ENCODE assay signal across 13 cellular contexts in genomic region chr17:17792143-17792550, GRCh38. TPM values are rescaled to one million over a fixed set of nuclear protein-coding genes. Genes with fewer than 3 reads are reported as not detected.
DNase-seq lines count a peak whose midpoint lies in the region; ATAC-seq, FAIRE-seq and TF ChIP-seq lines count a peak whose summit lies in the region.
"Had no signal": no experiment of that assay in that cellular context is flagged by ENCODE, and none has a peak within 500 bp of the region (broad histone marks: within the 10 kb centered on the region; RNA-seq: fewer than 3 reads in every experiment).

No MANE protein-coding gene starts in this region.

- no peaks in the 10 kb centered on the region for H3K9me3 Mint-ChIP-seq in CD4-positive, CD25-positive, alpha-beta regulatory T cell
- H3K9me3 Mint-ChIP-seq in H9 (no peaks in the 10 kb centered on the region), naive B cell (no peaks in the 10 kb centered on the region)

- H4K8ac ChIP-seq in H9 (replicated peaks; ENCODE audit: insufficient read length, low read depth, low read length), result no peak overlapping the region

- peaks cover 0 to 29% (median 10%) of the 10 kb centered on the region in 4 donors for H3K4me1 Mint-ChIP-seq in CD4-positive, CD25-positive, alpha-beta regulatory T cell
- H3K4me1 Mint-ChIP-seq in H9 (peaks cover 25 to 51% of the 10 kb centered on the region in 2 experiments), naive B cell (peaks cover 21 to 45% (median 30%) of the 10 kb centered on the region in 3 donors)

- no peaks in the 10 kb centered on the region for H4K20me1 ChIP-seq in H9 (ENCODE audit: control insufficient read depth, insufficient read depth, insufficient read length)
- H4K20me1 ChIP-seq in K562 (replicated peaks; ENCODE audit: control insufficient read depth, insufficient read depth, low read length), result no peaks in the 10 kb centered on the region

- no peaks in the 10 kb centered on the region for H3K23me2 ChIP-seq in H9 (ENCODE audit: insufficient read length, low read depth, low read length, poor library complexity, severe bottlenecking)

- TF ChIP-seq RAD21 in K562 (CRISPR knock-in tag; conservative IDR thresholded peaks at IDR 0.05 in 1 of 2, IDR thresholded peaks at IDR 0.05 in 1 of 2), result no peak

- no peaks in the 10 kb centered on the region for H3K36me3 Mint-ChIP-seq in CD4-positive, CD25-positive, alpha-beta regulatory T cell
- H3K36me3 Mint-ChIP-seq in H9 (ENCODE audit: insufficient read depth in 1 of 3, low read depth in 3 of 3) (no peaks in the 10 kb centered on the region), naive B cell (no peaks in the 10 kb centered on the region)

- TF ChIP-seq CTCF in H9 (conservative IDR thresholded peaks at IDR 0.05) (no peak), K562 (IDR thresholded peaks at IDR 0.05 in 2 of 3, conservative IDR thresholded peaks at IDR 0.05 in 1 of 3; ENCODE audit: insufficient read depth in 2 of 3, low read depth in 1 of 3, low read length in 3 of 3) (no peak)

- H3K4me1 ChIP-seq in CD4-positive, CD25-positive, alpha-beta regulatory T cell (ENCODE audit: control insufficient read depth, insufficient read depth, low read length, poor library complexity, severe bottlenecking), result peaks cover 20% of the 10 kb centered on the region
- peaks cover 3% of the 10 kb centered on the region; the same call in 1 of the 2 replicates for H3K4me1 ChIP-seq in H9 (ENCODE audit: insufficient read depth, low read length)
- H3K4me1 ChIP-seq in K562 (replicated peaks in 1 of 2; ENCODE audit: control insufficient read depth in 2 of 2, insufficient read depth in 2 of 2, low read length in 2 of 2), result peaks cover 0 to 55% of the 10 kb centered on the region in 2 experiments; a peak in 3 of 5 replicates

- H3K9ac ChIP-seq in H9 (ENCODE audit: extremely low read depth, insufficient read length, low read length) (no peak overlapping the region), K562 (ENCODE audit: insufficient read depth in 1 of 2, low read depth in 2 of 2, low read length in 2 of 2) (peak overlapping the region in 1 of 2 experiments; percentile 71; a peak in 2 of 4 replicates)

- no peak for TF ChIP-seq POLR2A in K562 (conservative IDR thresholded peaks at IDR 0.05)

- no peak for TF ChIP-seq EP300 in K562 (IDR thresholded peaks at IDR 0.05; ENCODE audit: low read length)

- H3K56ac ChIP-seq in H9 (ENCODE audit: insufficient read length, low read depth, low read length), result no peak overlapping the region

- peak overlapping the region; percentile 66 for H3K27ac ChIP-seq in CD4-positive, CD25-positive, alpha-beta regulatory T cell (ENCODE audit: insufficient read depth, low read length, poor library complexity, severe bottlenecking)
- H3K27ac ChIP-seq in H9 (ENCODE audit: insufficient read length, low read depth, low read length), result no peak overlapping the region
- no peak overlapping the region for H3K27ac ChIP-seq in K562 (ENCODE audit: extremely low read depth, low read depth, low read length)
- H3K27ac ChIP-seq: upper lobe of right lung had no signal

- no peak overlapping the region for H3K14ac ChIP-seq in H9 (ENCODE audit: insufficient read depth, low read length)

- no peak overlapping the region for H2AK5ac ChIP-seq in H9 (ENCODE audit: insufficient read length, low read length)

- H4K91ac ChIP-seq in H9 (ENCODE audit: insufficient read length, low read depth, low read length), result no peak overlapping the region

- H4K5ac ChIP-seq in H9 (ENCODE audit: insufficient read length, low read depth, low read length), result no peak overlapping the region

- peak overlapping the region in 3 of 4 donors; percentile 9 to 67 (median 64) for H3K4me3 Mint-ChIP-seq in CD4-positive, CD25-positive, alpha-beta regulatory T cell
- H3K4me3 Mint-ChIP-seq in H9 (peak overlapping the region; percentile 24 to 75; a peak in 4 of 5 replicates), naive B cell (peak overlapping the region in 7 of 8 donors; percentile 49 to 87 (median 78))

- CTCF ChIA-PET in K562 (lab: Yijun Ruan, JAX; ENCODE audit: low intra/inter-chr PET ratio), result no interaction called here

- H3K4me3 ChIP-seq in CD4-positive, CD25-positive, alpha-beta regulatory T cell (ENCODE audit: low read depth, low read length), result no peak overlapping the region
- H3K4me3 ChIP-seq in K562, result no peak overlapping the region
- H3K4me3 ChIP-seq: upper lobe of right lung had no signal

- H2BK12ac ChIP-seq in H9 (ENCODE audit: insufficient read length, low read depth, low read length), result no peak overlapping the region

- H3K79me1 ChIP-seq in H9 (ENCODE audit: insufficient read depth, low read depth, low read length, poor library complexity, severe bottlenecking), result no peaks in the 10 kb centered on the region

- H3T11ph ChIP-seq in H9 (ENCODE audit: low read length), result no peak overlapping the region

- H3K9me3 ChIP-seq in CD4-positive, CD25-positive, alpha-beta regulatory T cell (ENCODE audit: control insufficient read depth in 2 of 2, low read length in 2 of 2), result no peaks in the 10 kb centered on the region
- no peaks in the 10 kb centered on the region for H3K9me3 ChIP-seq in H9 (ENCODE audit: control insufficient read depth, low read depth, low read length)
- no peaks in the 10 kb centered on the region for H3K9me3 ChIP-seq in K562 (replicated peaks; ENCODE audit: control insufficient read depth, insufficient read depth, low read depth, low read length)
- H3K9me3 ChIP-seq: upper lobe of right lung had no signal

- H2BK5ac ChIP-seq in H9 (ENCODE audit: insufficient read length, low read length), result no peak overlapping the region

- H3K27ac Mint-ChIP-seq in CD4-positive, CD25-positive, alpha-beta regulatory T cell, result peak overlapping the region in 1 of 3 donors; percentile 72
- H3K27ac Mint-ChIP-seq in H9 (peak overlapping the region in 1 of 3 experiments; percentile 94; a peak in 1 of 7 replicates), naive B cell (peak overlapping the region in 2 of 6 donors; percentile 17 to 87)

- intact Hi-C loops in K562 (cut with micrococcal nuclease), result no loop called here

- H2BK20ac ChIP-seq in H9 (ENCODE audit: low read depth, low read length, poor library complexity, severe bottlenecking), result no peak overlapping the region

- H2BK15ac ChIP-seq in H9 (ENCODE audit: low read depth, low read length), result no peak overlapping the region

- peak overlapping the region; percentile 9 for H3K4me2 ChIP-seq in H9 (ENCODE audit: insufficient read depth, insufficient read length, low read length)
- H3K4me2 ChIP-seq in K562 (ENCODE audit: insufficient read depth, low read length), result no peak overlapping the region

- H3K9me1 ChIP-seq in K562 (ENCODE audit: control insufficient read depth, insufficient read depth, low read length), result no peaks in the 10 kb centered on the region

- no peak overlapping the region for H2BK120ac ChIP-seq in H9 (ENCODE audit: low read depth, low read length, poor library complexity, severe bottlenecking)

- H3K18ac ChIP-seq in H9 (ENCODE audit: insufficient read length, low read depth, low read length), result no peak overlapping the region

- no peak for FAIRE-seq in K562 (lab: Jason Lieb, UNC)
- FAIRE-seq: D721Med, TTC549 had no signal

- WGBS in H9 (ENCODE audit: extremely low coverage, insufficient read length, low lambda C conversion rate), result no CpG with 5 or more reads among the region's 15 CpGs
- WGBS in K562 (ENCODE audit: insufficient coverage, low coverage, missing lambda C conversion rate), result 79% methylated on average over 12 of the region's 15 CpGs

- ATAC-seq in CD4-positive, CD25-positive, alpha-beta regulatory T cell (ENCODE audit: low read depth in 2 of 2), result no peak
- ATAC-seq in K562 (no peak), naive B cell (ENCODE audit: low read depth in 2 of 2) (no peak), HG02588 (IDR thresholded peaks at IDR 0.05; ENCODE audit: unreplicated experiment) (no peak), GM21529 (IDR thresholded peaks at IDR 0.05; ENCODE audit: unreplicated experiment) (no peak), GM18520 (IDR thresholded peaks at IDR 0.05; ENCODE audit: unreplicated experiment) (no peak)
- ATAC-seq: upper lobe of right lung had no signal

- no peaks in the 10 kb centered on the region for H3K27me3 ChIP-seq in CD4-positive, CD25-positive, alpha-beta regulatory T cell (ENCODE audit: control insufficient read depth, insufficient read depth, low read length)
- H3K27me3 ChIP-seq in H9 (ENCODE audit: insufficient read depth, low read length), result no peaks in the 10 kb centered on the region; the same call in 1 of the 2 replicates
- H3K27me3 ChIP-seq in K562 (ENCODE audit: control insufficient read depth in 2 of 2, insufficient read depth in 2 of 2, low read length in 2 of 2), result no peaks in the 10 kb centered on the region
- H3K27me3 ChIP-seq: upper lobe of right lung had no signal

- no peaks in the 10 kb centered on the region for H3K36me3 ChIP-seq in CD4-positive, CD25-positive, alpha-beta regulatory T cell (ENCODE audit: control insufficient read depth, insufficient read depth, low read length)
- H3K36me3 ChIP-seq in K562 (ENCODE audit: control insufficient read depth, insufficient read depth, low read length), result peaks cover 20% of the 10 kb centered on the region; the same call in 2 of the 3 replicates

- H2AFZ ChIP-seq in H9 (ENCODE audit: low read length), result no peak overlapping the region
- no peak overlapping the region for H2AFZ ChIP-seq in K562 (ENCODE audit: low read depth, low read length)

- no peaks in the 10 kb centered on the region for H3K27me3 Mint-ChIP-seq in CD4-positive, CD25-positive, alpha-beta regulatory T cell
- H3K27me3 Mint-ChIP-seq in H9 (ENCODE audit: low read depth), result peaks cover 69% of the 10 kb centered on the region
- H3K27me3 Mint-ChIP-seq in naive B cell, result no peaks in the 10 kb centered on the region

- no peak overlapping the region for H3K4ac ChIP-seq in H9 (ENCODE audit: low read depth, low read length)

- H3K79me2 ChIP-seq in H9 (ENCODE audit: insufficient read depth, low read length), result no peaks in the 10 kb centered on the region
- H3K79me2 ChIP-seq in K562 (ENCODE audit: control insufficient read depth, insufficient read depth, low read length), result no peaks in the 10 kb centered on the region

- BruUV-seq in K562 (replicated peaks; lab: Mats Ljungman, UMichigan), result no TSS peak

- POLR2A ChIA-PET in K562 (lab: Yijun Ruan, JAX), result no interaction called here

- in situ Hi-C loops in K562 (cut with MboI), result no loop called here

- peak in 2 of 3 donors; percentile 23 to 24 for DNase-seq in CD4-positive, CD25-positive, alpha-beta regulatory T cell
- DNase-seq in H9 (no peak), K562 (ENCODE audit: extremely low read depth in 1 of 4, low spot score in 3 of 4) (no peak), naive B cell (no peak), SHP77 treated with DMSO at 0.1 percent for 48 hours (lab: John Stamatoyannopoulos, UW) (no peak)
- DNase-seq: foreskin fibroblast, NCI-H1105, upper lobe of right lung had no signal

- H3K23ac ChIP-seq in H9 (ENCODE audit: insufficient read length, low read depth, low read length), result no peak overlapping the region

RNA-seq across cellular contexts. Expression of gene SREBF1, which starts 44.6 kb away (rescaled TPM):
- total RNA-seq in CD4-positive, CD25-positive, alpha-beta regulatory T cell, result 141 TPM
- polyA plus RNA-seq in CD4-positive, CD25-positive, alpha-beta regulatory T cell, result 1 to 10 TPM; 4.5 to 6.7 (median 6.0) TPM
- total RNA-seq in H9 (2021), result 76.2 and 81.9 TPM in 2 replicates
- 392 and 1,233 TPM in 2 replicates for total RNA-seq in K562 (2011; cell fraction: chromatin; rRNA removed; ENCODE audit: low replicate concordance)
- total RNA-seq in K562 (2011; cell fraction: nucleolus; rRNA removed), result 729 and 820 TPM in 2 replicates
- 484 and 520 TPM in 2 replicates for total RNA-seq in K562 (2011; cell fraction: nucleoplasm; rRNA removed)
- 69.4 and 80.7 TPM in 2 replicates for total RNA-seq in K562 (2014; rRNA removed)
- total RNA-seq in K562 (2014; rRNA removed; fragmentation: Illumina TruSeq; extraction: Trizol), result 28.6 and 31.2 TPM in 2 replicates
- 69.5 and 69.7 TPM in 2 replicates for total RNA-seq in K562 (2015; rRNA removed; fragmentation: Illumina TruSeq; extraction: Trizol)
- 134 and 169 TPM in 2 replicates for total RNA-seq in K562 (2021)
- 35.6 and 140 TPM in 2 replicates for polyA plus RNA-seq in K562 (2011; rRNA removed)
- polyA plus RNA-seq in K562 (2011; cell fraction: cytosol; rRNA removed), result 54.3 and 84.0 TPM in 2 replicates
- polyA plus RNA-seq in K562 (2011; cell fraction: nucleus; rRNA removed), result 590 and 682 TPM in 2 replicates
- polyA plus RNA-seq in K562 (2012), result 162 and 169 TPM in 2 replicates
- polyA plus RNA-seq in K562 (2014; fragmentation: Illumina TruSeq; extraction: Trizol), result 98.4 and 117 TPM in 2 replicates
- 1 to 10 TPM; 1.6 to 1.7 TPM for polyA plus RNA-seq in K562 (2014; fragmentation: Nextera tagmentation; extraction: Ambion mirVana)
- polyA plus RNA-seq in K562 (2014; rRNA removed), result 90.3 and 91.1 TPM in 2 replicates
- 33.6 and 42.1 TPM in 2 replicates for polyA minus RNA-seq in K562 (2011; rRNA and poly(A)+ RNA removed)
- polyA minus RNA-seq in K562 (2011; cell fraction: cytosol; rRNA and poly(A)+ RNA removed), result 133 and 177 TPM in 2 replicates
- polyA minus RNA-seq in K562 (2011; cell fraction: nucleus; rRNA and poly(A)+ RNA removed), result 150 and 229 TPM in 2 replicates
- 10 to 100 TPM in 1 of 6 donors, 1 to 10 TPM in 5; 4.8 to 10.0 (median 5.4) TPM for polyA plus RNA-seq in naive B cell (ENCODE audit: low read depth in 6 of 6)

Comparison
In these comparisons a context has a peak if more than half of its experiments do, and no peak if none do; other contexts are left out.
1. DNase-seq: peak in CD4-positive, CD25-positive, alpha-beta regulatory T cell (2 of 3); none in H9 (single experiment), K562 (0 of 4), naive B cell (single experiment) and SHP77 treated with DMSO at 0.1 percent for 48 hours (single experiment).
2. Peak in every context shown above with its lines, with median percentiles within 50 percentile points of each other: H3K4me3 Mint-ChIP-seq.